In the genomic region with DNA sequence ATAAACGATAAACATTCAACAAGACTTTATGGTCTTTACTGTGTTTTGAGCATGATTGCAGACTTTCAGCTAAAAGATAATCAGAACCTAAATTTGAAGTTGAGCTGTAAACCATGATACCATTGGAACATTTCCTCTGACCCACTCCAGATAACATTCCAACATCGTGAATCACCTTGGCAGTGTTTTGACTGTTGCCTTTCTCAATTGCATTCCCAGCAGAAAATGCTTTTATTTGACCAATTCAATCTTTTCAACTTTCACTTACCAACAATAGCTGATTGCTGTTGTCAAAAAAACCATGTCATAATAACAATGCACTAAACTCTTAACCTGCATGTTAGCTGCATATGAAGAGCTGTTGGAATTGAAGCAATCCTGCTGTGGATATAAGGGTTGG, we compare ENCODE assay signal across 11 cellular contexts.
DNase-seq lines count a peak whose midpoint lies in the region; ATAC-seq and TF ChIP-seq lines count a peak whose summit lies in the region.
"Had no signal": no experiment of that assay in that cellular context is flagged by ENCODE, and none has a peak within 500 bp of the region (broad histone marks: within the 10 kb centered on the region; RNA-seq: fewer than 3 reads in every experiment).

No MANE protein-coding gene starts in this region.

- intact Hi-C loops in activated naive CD4-positive, alpha-beta T cell treated with anti-CD3 and anti-CD28 coated beads for 36 hours (cut with micrococcal nuclease) = no loop called here

- no peak overlapping the region for H3K4me2 ChIP-seq in MM.1S (ENCODE audit: low read depth, low read length)

- H3K36me3 Mint-ChIP-seq in activated naive CD4-positive, alpha-beta T cell treated with anti-CD3 and anti-CD28 coated beads for 36 hours (ENCODE audit: low read depth) = no peaks in the 10 kb centered on the region

- CTCF ChIA-PET in activated naive CD4-positive, alpha-beta T cell treated with anti-CD3 and anti-CD28 coated beads for 36 hours (lab: Charles Lee) = interaction anchor here (0.6 to 0.7 kb wide), 2 partner anchors 500 to 1336 kb away, joined by 3 to 4 read pairs; no protein-coding TSS in a partner anchor

- no peaks in the 10 kb centered on the region for H3K27me3 ChIP-seq in MM.1S (replicated peaks; ENCODE audit: insufficient read depth, low read length)
- H3K27me3 ChIP-seq: esophagus muscularis mucosa had no signal

- H4K20me1 ChIP-seq in MM.1S (ENCODE audit: insufficient read depth, low read length) = no peaks in the 10 kb centered on the region

- no peak overlapping the region for H2AFZ ChIP-seq in MM.1S (ENCODE audit: low read length)
- H2AFZ ChIP-seq: parathyroid adenoma had no signal

- H3K27ac Mint-ChIP-seq in activated naive CD4-positive, alpha-beta T cell treated with anti-CD3 and anti-CD28 coated beads for 36 hours = no peak overlapping the region
- H3K27ac Mint-ChIP-seq: T-helper 1 cell treated with Interleukin-12 subunit alpha and Interleukin-12 subunit beta and Interleukin-4 antibody, amounts not matched to agents 30 μg/mL and 1 μg/mL, for 36 hours had no signal

- H3K9me3 Mint-ChIP-seq in activated naive CD4-positive, alpha-beta T cell treated with anti-CD3 and anti-CD28 coated beads for 36 hours = peaks cover 2% of the 10 kb centered on the region

- no peaks in the 10 kb centered on the region for H3K9me3 ChIP-seq in MM.1S (replicated peaks; ENCODE audit: insufficient read depth, low read length)
- H3K9me3 ChIP-seq: esophagus muscularis mucosa had no signal

- H3F3A ChIP-seq in MM.1S (ENCODE audit: insufficient read depth, low read length) = no peaks in the 10 kb centered on the region

- H3K27me3 Mint-ChIP-seq in activated naive CD4-positive, alpha-beta T cell treated with anti-CD3 and anti-CD28 coated beads for 36 hours (ENCODE audit: low read depth) = peaks cover 2% of the 10 kb centered on the region

- no peak overlapping the region for H3K4me3 Mint-ChIP-seq in activated naive CD4-positive, alpha-beta T cell treated with anti-CD3 and anti-CD28 coated beads for 36 hours
- H3K4me3 Mint-ChIP-seq: T-helper 1 cell treated with Interleukin-12 subunit alpha and Interleukin-12 subunit beta and Interleukin-4 antibody, amounts not matched to agents 30 μg/mL and 1 μg/mL, for 36 hours had no signal

- no peaks in the 10 kb centered on the region for H3K4me1 ChIP-seq in MM.1S (ENCODE audit: low read length)
- H3K4me1 ChIP-seq: parathyroid adenoma had no signal

- H3K4me1 Mint-ChIP-seq in activated naive CD4-positive, alpha-beta T cell treated with anti-CD3 and anti-CD28 coated beads for 36 hours (ENCODE audit: low read depth) = no peaks in the 10 kb centered on the region

- H3K4me3 ChIP-seq in fibroblast of the aortic adventitia (ENCODE audit: low read depth, low read length) (no peak overlapping the region), MM.1S (ENCODE audit: low read length) (no peak overlapping the region)
- H3K4me3 ChIP-seq: esophagus muscularis mucosa had no signal

- no peak overlapping the region for H3K9ac ChIP-seq in MM.1S (ENCODE audit: low read length)
- H3K9ac ChIP-seq: parathyroid adenoma had no signal

- DNase-seq in Daoy (ENCODE audit: low read depth) = peak; percentile 92
- peak; percentile 82 for DNase-seq in RPMI7951 (ENCODE audit: low read depth)
- peak; percentile 98 for DNase-seq in fibroblast of the aortic adventitia (ENCODE audit: low read depth)
- DNase-seq in non-pigmented ciliary epithelial cell (ENCODE audit: low read depth) = peak; percentile 71
- no peak for DNase-seq in MM.1S
- DNase-seq in activated naive CD4-positive, alpha-beta T cell treated with anti-CD3 and anti-CD28 coated beads for 36 hours = no peak

- H3K36me3 ChIP-seq in MM.1S (replicated peaks; ENCODE audit: insufficient read depth, low read length) = no peaks in the 10 kb centered on the region
- H3K36me3 ChIP-seq: esophagus muscularis mucosa had no signal

- no peaks in the 10 kb centered on the region for H3K9me2 ChIP-seq in MM.1S (replicated peaks; ENCODE audit: insufficient read depth, low read length)

- ATAC-seq in HG02970 (IDR thresholded peaks at IDR 0.05; ENCODE audit: low FRiP score, unreplicated experiment) (no peak), GM21619 (IDR thresholded peaks at IDR 0.05; ENCODE audit: unreplicated experiment) (no peak)

- H3K79me2 ChIP-seq in MM.1S (ENCODE audit: low read length) = no peaks in the 10 kb centered on the region
- H3K79me2 ChIP-seq: parathyroid adenoma had no signal

- TF ChIP-seq CTCF in fibroblast of the aortic adventitia (IDR thresholded peaks at IDR 0.05; ENCODE audit: insufficient read depth, low read length) = no peak
- no peak for TF ChIP-seq CTCF in MM.1S (IDR thresholded peaks at IDR 0.05; ENCODE audit: low read length)

- no peak overlapping the region for H3K27ac ChIP-seq in MM.1S (ENCODE audit: low read length)
- H3K27ac ChIP-seq: esophagus muscularis mucosa, parathyroid adenoma had no signal

Comparison
In these comparisons a context has a peak if more than half of its experiments do, and no peak if none do; other contexts are left out.
1. DNase-seq: peak in Daoy (single experiment), RPMI7951 (single experiment), fibroblast of the aortic adventitia (single experiment) and non-pigmented ciliary epithelial cell (single experiment); none in MM.1S (single experiment) and activated naive CD4-positive, alpha-beta T cell treated with anti-CD3 and anti-CD28 coated beads for 36 hours (single experiment).